In genomic region chr10:63576501-63576900, GRCh38 we compare ENCODE assay signal across 33 cellular contexts. TPM values are rescaled to one million over a fixed set of nuclear protein-coding genes. Genes with fewer than 3 reads are reported as not detected.
DNase-seq lines count a peak whose midpoint lies in the region; FAIRE-seq and TF ChIP-seq lines count a peak whose summit lies in the region.
"Had no signal": no experiment of that assay in that cellular context is flagged by ENCODE, and none has a peak within 500 bp of the region (broad histone marks: within the 10 kb centered on the region; RNA-seq: fewer than 3 reads in every experiment).

No MANE protein-coding gene starts in this region.

- FAIRE-seq in GM12891 (lab: Jason Lieb, UNC) (peak; percentile 83), H54 (lab: Jason Lieb, UNC) (no peak)
- FAIRE-seq: endometrium, GM12892, pancreas had no signal

- H3K4me3 ChIP-seq in rectal smooth muscle tissue (ENCODE audit: low read length) (no peak overlapping the region), smooth muscle cell (no peak overlapping the region)
- H3K4me3 ChIP-seq: dorsolateral prefrontal cortex, gastrocnemius medialis, HAP-1, hepatocyte, lung, pancreas, stomach, tibial nerve had no signal

- H4K20me1 ChIP-seq in smooth muscle cell (ENCODE audit: low read depth), result no peaks in the 10 kb centered on the region

- TF ChIP-seq CTCF in smooth muscle cell (IDR thresholded peaks at IDR 0.05; ENCODE audit: borderline replicate concordance, insufficient read depth, poor library complexity, severe bottlenecking), result no peak

- H3K9ac ChIP-seq in rectal smooth muscle tissue (ENCODE audit: low read length) (no peak overlapping the region), smooth muscle cell (ENCODE audit: low read depth) (no peak overlapping the region)

- TF ChIP-seq POLR2A in GM12891 (IDR thresholded peaks at IDR 0.05; ENCODE audit: low read depth, low read length), result no peak
- no peak for TF ChIP-seq POLR2A in H54 (IDR thresholded peaks at IDR 0.05; ENCODE audit: low read depth, low read length)

- WGBS in smooth muscle cell (ENCODE audit: low lambda C conversion rate), result 85% methylated on average over 1 of the region's 1 CpG

- H2AFZ ChIP-seq in smooth muscle cell (ENCODE audit: low read depth), result no peak overlapping the region
- H2AFZ ChIP-seq: hepatocyte had no signal

- H3K4me2 ChIP-seq in smooth muscle cell, result no peak overlapping the region
- H3K4me2 ChIP-seq: hepatocyte had no signal

- peak overlapping the region; percentile 1 for H3K27ac ChIP-seq in rectal smooth muscle tissue (ENCODE audit: low read depth, low read length)
- H3K27ac ChIP-seq in smooth muscle cell (ENCODE audit: low read depth), result no peak overlapping the region
- H3K27ac ChIP-seq: hepatocyte, pancreas had no signal

- H3F3A ChIP-seq in smooth muscle cell (ENCODE audit: low read depth), result peaks cover 10% of the 10 kb centered on the region

- H3K27me3 ChIP-seq in rectal smooth muscle tissue (ENCODE audit: control insufficient read depth, insufficient read depth, low read length) (no peaks in the 10 kb centered on the region), smooth muscle cell (ENCODE audit: low read depth) (no peaks in the 10 kb centered on the region)
- H3K27me3 ChIP-seq: BE2C, dorsolateral prefrontal cortex, gastrocnemius medialis, hepatocyte, pancreas, stomach, tibial nerve had no signal

- no peaks in the 10 kb centered on the region for H3K9me3 ChIP-seq in smooth muscle cell (replicated peaks; ENCODE audit: low read depth)
- H3K9me3 ChIP-seq: BE2C, gastrocnemius medialis, HAP-1, pancreas, stomach, tibial nerve had no signal

- peaks cover 16% of the 10 kb centered on the region for H3K4me1 ChIP-seq in rectal smooth muscle tissue (ENCODE audit: control insufficient read depth, insufficient read depth, low read length)
- peaks cover 25% of the 10 kb centered on the region for H3K4me1 ChIP-seq in smooth muscle cell (ENCODE audit: low read depth)

- H3K36me3 ChIP-seq in rectal smooth muscle tissue (ENCODE audit: control insufficient read depth, insufficient read depth, low read length), result no peaks in the 10 kb centered on the region
- H3K36me3 ChIP-seq in smooth muscle cell (ENCODE audit: low read depth), result no peaks in the 10 kb centered on the region
- H3K36me3 ChIP-seq: BE2C, gastrocnemius medialis, HAP-1, pancreas had no signal

- H3K79me2 ChIP-seq in smooth muscle cell (ENCODE audit: low read depth), result peaks cover 17% of the 10 kb centered on the region

- DNase-seq in GM12891 (ENCODE audit: insufficient read length, low spot score) (no peak), M059J (ENCODE audit: low read depth) (peak; percentile 22), dermis blood vessel endothelial cell (peak; percentile 70), NCI-H69 (lab: John Stamatoyannopoulos, UW) (no peak), H54 (ENCODE audit: insufficient read length, low spot score) (no peak), smooth muscle cell (lab: John Stamatoyannopoulos, UW; ENCODE audit: unreplicated experiment) (no peak), NCI-H146 (lab: John Stamatoyannopoulos, UW) (no peak)
- DNase-seq: activated CD4-positive, alpha-beta T cell treated with anti-CD3 and anti-CD28 coated beads, Interleukin-2, amount 10 ng/mL, durations not matched to agents 24 days and 14 days; activated CD8-positive, alpha-beta memory T cell treated with anti-CD3 and anti-CD28 coated beads for 24 hours; activated naive CD4-positive, alpha-beta T cell; activated naive CD8-positive, alpha-beta T cell treated with anti-CD3 and anti-CD28 coated beads, Interleukin-2, amount 50 U/mL, for 24 hours; activated T-cell treated with anti-CD3 and anti-CD28 coated beads, Interleukin-2, amount 50 U/mL, for 4 hours; BE2C; CD8-positive, alpha-beta T cell; dorsolateral prefrontal cortex; gastrocnemius medialis; Karpas-422; MV-4-11; NCI-H1436 treated with DMSO at 0.1 percent for 48 hours; NCI-H2107; NCI-H345; pancreas; retina; SHP77; stimulated activated CD8-positive, alpha-beta memory T cell treated with anti-CD3 and anti-CD28 coated beads, Interleukin-4, amount 100 ng/mL, for 48 hours; stomach had no signal

TF ChIP-seq in GM12891, 5 proteins besides CTCF, POLR2A, EP300 and RAD21:
- TF ChIP-seq TAF1 (IDR thresholded peaks at IDR 0.05; ENCODE audit: low read depth, low read length) (no peak), POU2F2 (IDR thresholded peaks at IDR 0.05; ENCODE audit: low read depth, low read length) (no peak), POLR2AphosphoS5 (IDR thresholded peaks at IDR 0.05; ENCODE audit: low read depth, low read length) (no peak), SPI1 (IDR thresholded peaks at IDR 0.05; ENCODE audit: low read depth, low read length) (no peak), PAX5 (IDR thresholded peaks at IDR 0.05; ENCODE audit: insufficient read depth, low read length, severe bottlenecking) (no peak)

RNA-seq across cellular contexts. Expression of gene REEP3, which starts 55.3 kb away (rescaled TPM):
- polyA plus RNA-seq in GM12891 (2012; ENCODE audit: low read depth, missing spikeins), result 4.5 TPM
- total RNA-seq in M059J (2014; rRNA removed; shearing (Covaris generic)), result 54.5 and 67.8 TPM in 2 replicates
- total RNA-seq in dermis blood vessel endothelial cell (57.4 and 67.6 TPM in 2 replicates), smooth muscle cell (77.2 and 80.4 TPM in 2 replicates)
- 38.8 and 42.3 TPM in 2 replicates for polyA plus RNA-seq in smooth muscle cell

Comparison
In these comparisons a context has a peak if more than half of its experiments do, and no peak if none do; other contexts are left out.
1. DNase-seq: peak in M059J (single experiment) and dermis blood vessel endothelial cell (single experiment); none in GM12891 (single experiment), NCI-H69 (single experiment), H54 (single experiment), smooth muscle cell (single experiment) and NCI-H146 (single experiment).